8 cellular contexts compared by ENCODE assay signal in the genomic region with DNA sequence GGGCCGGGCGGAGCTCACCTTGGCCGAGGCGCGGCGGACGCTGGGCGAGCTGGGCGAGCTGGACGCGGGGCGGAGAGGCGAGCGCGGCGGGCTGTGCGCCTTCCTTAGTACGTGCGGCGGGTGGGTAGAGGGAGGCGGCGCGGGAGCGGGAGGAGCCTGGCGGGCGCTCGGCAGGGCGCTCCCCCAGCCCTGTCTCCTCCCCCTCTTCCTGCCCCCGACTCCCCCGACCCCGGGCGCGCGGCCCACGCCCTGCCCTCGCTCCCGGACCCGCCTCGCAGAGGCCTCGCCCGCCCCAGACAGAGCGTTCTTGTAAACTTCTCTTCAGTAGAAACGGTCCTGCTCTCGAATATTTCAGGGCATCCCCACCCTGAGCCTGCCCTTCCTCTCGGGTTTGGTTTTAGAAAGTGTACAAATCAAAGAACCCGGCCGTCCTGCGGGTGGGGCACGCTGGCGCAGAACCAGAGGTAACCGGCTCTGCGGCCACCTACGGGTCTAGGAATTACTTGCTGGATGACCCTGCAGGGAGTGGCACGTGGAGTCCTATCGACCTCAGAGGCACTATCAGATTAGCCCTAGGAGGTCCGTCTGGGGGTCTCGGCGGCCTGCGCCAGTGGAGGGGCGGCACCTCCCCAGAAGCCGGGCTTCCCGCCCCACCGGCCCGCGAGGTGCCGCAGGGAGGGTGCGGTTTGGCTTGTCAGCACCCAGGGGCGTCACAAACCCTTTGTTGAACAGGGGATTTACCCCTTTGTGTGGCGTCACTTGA. TPM values are rescaled to one million over a fixed set of nuclear protein-coding genes. Genes with fewer than 3 reads are reported as not detected.
DNase-seq lines count a peak whose midpoint lies in the region; ATAC-seq and TF ChIP-seq lines count a peak whose summit lies in the region.

A gene with protein sequence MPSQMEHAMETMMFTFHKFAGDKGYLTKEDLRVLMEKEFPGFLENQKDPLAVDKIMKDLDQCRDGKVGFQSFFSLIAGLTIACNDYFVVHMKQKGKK (minus strand): TSS at position 126 of the 763 bp plus-strand sequence. CDS start 7,629 bp downstream, outside the sequence.

- no peaks in the 10 kb centered on the region for H3K36me3 ChIP-seq in SU-DHL-6 (ENCODE audit: low read length)
- H3K36me3 ChIP-seq in uterus = no peaks in the 10 kb centered on the region

- H3K9me3 Mint-ChIP-seq in HFFc6 = no peaks in the 10 kb centered on the region
- H3K9me3 Mint-ChIP-seq in activated naive CD4-positive, alpha-beta T cell treated with anti-CD3 and anti-CD28 coated beads, Interleukin-2, amount 50 U/mL, for 72 hours = no peaks in the 10 kb centered on the region

- H3K9me3 ChIP-seq in SU-DHL-6 (ENCODE audit: insufficient read depth, low read length) (no peaks in the 10 kb centered on the region), uterus (no peaks in the 10 kb centered on the region)

- peak within 1 kb of the TSS; percentile 99 for H3K4me3 Mint-ChIP-seq in HFFc6

- intact Hi-C loops in head of caudate nucleus (cut with DNase I) = loop anchor here (10.0 kb wide), 1 partner anchor 59 kb away; no protein-coding TSS in a partner anchor
- intact Hi-C loops in posterior vena cava (cut with DNase I) = loop anchor here in 1 of 2 donors (2.0 kb wide), 1 partner anchor 59 kb away; no protein-coding TSS in a partner anchor
- intact Hi-C loops in uterus (cut with DNase I; ENCODE audit: low total_unique reads) = no loop called here

- peaks cover 7% of the 10 kb centered on the region for H3K27me3 Mint-ChIP-seq in HFFc6 (ENCODE audit: insufficient read depth)

- peak in 1 of 2 donors; percentile 70 for TF ChIP-seq POLR2A in uterus (IDR thresholded peaks at IDR 0.05)

- peak within 1 kb of the TSS; percentile 51 for H3K4me2 ChIP-seq in SU-DHL-6 (ENCODE audit: low read depth, low read length, poor library complexity, severe bottlenecking)

- H3K9me2 ChIP-seq in SU-DHL-6 (replicated peaks; ENCODE audit: insufficient read depth, low read length) = no peaks in the 10 kb centered on the region

- DNase-seq in AG20443 (ENCODE audit: low spot score) = peak; percentile 85
- DNase-seq in HFFc6 = peak; percentile 39
- DNase-seq in activated naive CD4-positive, alpha-beta T cell treated with anti-CD3 and anti-CD28 coated beads, Interleukin-2, amount 50 U/mL, for 72 hours (ENCODE audit: low spot score in 2 of 2) = peak; percentile 67 to 81
- peak in 35 of 42 donors; percentile 20 to 75 (median 50) for DNase-seq in head of caudate nucleus
- peak; percentile 96 for DNase-seq in posterior vena cava (ENCODE audit: low spot score)
- DNase-seq in uterus = peak; percentile 77 to 79

- H4K20me1 ChIP-seq in SU-DHL-6 (ENCODE audit: low read depth, low read length) = no peaks in the 10 kb centered on the region

- H3F3A ChIP-seq in SU-DHL-6 (ENCODE audit: insufficient read depth) = peaks cover 10% of the 10 kb centered on the region

- H3K27ac Mint-ChIP-seq in HFFc6 = peak within 1 kb of the TSS; percentile 99
- H3K27ac Mint-ChIP-seq in activated naive CD4-positive, alpha-beta T cell treated with anti-CD3 and anti-CD28 coated beads, Interleukin-2, amount 50 U/mL, for 72 hours = peak within 1 kb of the TSS; percentile 86 to 99

- peak; percentile 65 to 86 for ATAC-seq in activated naive CD4-positive, alpha-beta T cell treated with anti-CD3 and anti-CD28 coated beads, Interleukin-2, amount 50 U/mL, for 72 hours
- no peak for ATAC-seq in GM19351 (IDR thresholded peaks at IDR 0.05; ENCODE audit: unreplicated experiment)

- peaks cover 8 to 11% of the 10 kb centered on the region in 2 donors for H3K4me1 ChIP-seq in uterus

- TF ChIP-seq CTCF in HFFc6 (IDR thresholded peaks at IDR 0.05) (no peak), SU-DHL-6 (IDR thresholded peaks at IDR 0.05; ENCODE audit: insufficient read depth, low read length, poor library complexity, severe bottlenecking) (no peak), uterus (IDR thresholded peaks at IDR 0.05) (no peak)

- H3K27me3 ChIP-seq in SU-DHL-6 (ENCODE audit: low read length) (no peaks in the 10 kb centered on the region), uterus (no peaks in the 10 kb centered on the region)

- peak within 1 kb of the TSS; percentile 63 for H3K9ac ChIP-seq in SU-DHL-6 (ENCODE audit: low read length)

- H3K79me2 ChIP-seq in SU-DHL-6 (ENCODE audit: insufficient read depth, low read length) = no peaks in the 10 kb centered on the region

- H2AFZ ChIP-seq in SU-DHL-6 (ENCODE audit: low read depth, low read length, severe bottlenecking) = peak within 1 kb of the TSS; percentile 94

- H3K4me3 ChIP-seq in SU-DHL-6 (ENCODE audit: insufficient read depth, low read length, poor library complexity, severe bottlenecking) = peak within 1 kb of the TSS; percentile 62
- peak within 1 kb of the TSS; percentile 65 to 86 for H3K4me3 ChIP-seq in uterus

- peaks cover 18% of the 10 kb centered on the region for H3K36me3 Mint-ChIP-seq in HFFc6 (ENCODE audit: low read depth)
- peaks cover 0 to 17% of the 10 kb centered on the region in 2 donors for H3K36me3 Mint-ChIP-seq in activated naive CD4-positive, alpha-beta T cell treated with anti-CD3 and anti-CD28 coated beads, Interleukin-2, amount 50 U/mL, for 72 hours

- H3K4me1 Mint-ChIP-seq in HFFc6 (ENCODE audit: low read depth) = peaks cover 74% of the 10 kb centered on the region

- H3K27ac ChIP-seq in SU-DHL-6 (ENCODE audit: low read depth, low read length) (no peak within 1 kb of the TSS), uterus (peak within 1 kb of the TSS; percentile 87 to 90)

RNA-seq across cellular contexts. Expression of the gene that starts here (rescaled TPM):
- total RNA-seq in HFFc6 (2021; fragmentation: NEBNext Ultra II Directional; extraction: Animal tissue kit (Norgen Biotek cat#: 25700)) = 100 to 1,000 TPM; 390 to 518 (median 442) TPM
- total RNA-seq in activated naive CD4-positive, alpha-beta T cell treated with anti-CD3 and anti-CD28 coated beads, Interleukin-2, amount 50 U/mL, for 72 hours = 100 to 1,000 TPM in 1 of 2 donors, 10 to 100 TPM in 1; 49.2 to 290 TPM
- 100 to 1,000 TPM; 244 to 281 TPM for total RNA-seq in posterior vena cava
- 100 to 1,000 TPM in 1 of 4 donors, 10 to 100 TPM in 3; 21.8 to 189 (median 34.6) TPM for total RNA-seq in uterus

Comparison
In these comparisons a context has a peak if more than half of its experiments do, and no peak if none do; other contexts are left out.
1. DNase-seq: peak in every context shown above with its lines; median percentile 96 in posterior vena cava; 85 in AG20443; 78 in uterus; 74 in activated naive CD4-positive, alpha-beta T cell treated with anti-CD3 and anti-CD28 coated beads, Interleukin-2, amount 50 U/mL, for 72 hours; 50 in head of caudate nucleus; 39 in HFFc6.